1 cellular context compared by ENCODE assay signal in the genomic region with DNA sequence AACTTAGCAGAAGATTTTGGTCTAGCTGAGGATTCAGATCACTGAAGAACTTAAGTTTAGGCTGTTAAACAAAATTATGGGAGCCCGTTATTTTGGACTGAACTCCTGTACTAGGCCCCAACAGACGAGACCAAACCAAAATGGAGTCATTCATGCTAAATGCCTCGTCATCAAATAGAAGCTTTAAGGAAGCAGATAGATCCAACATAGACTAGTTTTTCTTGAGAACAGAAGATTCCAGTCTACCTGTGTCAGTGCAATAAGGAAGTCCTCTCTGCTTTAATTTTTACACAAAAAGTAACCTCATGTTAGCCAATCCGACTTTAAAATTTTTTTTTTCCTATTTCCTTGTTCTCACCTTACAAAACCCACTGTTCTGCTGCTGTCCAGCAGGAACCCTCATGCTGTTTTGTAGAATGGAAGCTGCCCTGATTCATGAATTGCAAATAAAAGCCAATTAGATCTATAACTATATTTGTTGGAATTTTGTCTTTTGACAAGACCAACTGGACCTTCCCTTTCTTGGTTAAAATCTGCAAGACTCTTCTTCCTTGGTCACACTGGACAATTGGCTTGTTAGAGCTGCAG.
TF ChIP-seq lines count a peak whose summit lies in the region.

No MANE protein-coding gene starts in this region.

TF ChIP-seq in HepG2, 621 proteins besides CTCF, POLR2A, EP300 and RAD21:
- TF ChIP-seq MAFK (conservative IDR thresholded peaks at IDR 0.05 in 1 of 2, IDR thresholded peaks at IDR 0.05 in 1 of 2; ENCODE audit: low read length in 2 of 2) (peak; percentile 53 to 72), MAFF (IDR thresholded peaks at IDR 0.05; ENCODE audit: low read depth, low read length) (peak; percentile 64), RXRB (CRISPR knock-in tag; IDR thresholded peaks at IDR 0.05; ENCODE audit: borderline replicate concordance) (no peak)
